ENCODE assay signal across 1 cellular context in the genomic region with DNA sequence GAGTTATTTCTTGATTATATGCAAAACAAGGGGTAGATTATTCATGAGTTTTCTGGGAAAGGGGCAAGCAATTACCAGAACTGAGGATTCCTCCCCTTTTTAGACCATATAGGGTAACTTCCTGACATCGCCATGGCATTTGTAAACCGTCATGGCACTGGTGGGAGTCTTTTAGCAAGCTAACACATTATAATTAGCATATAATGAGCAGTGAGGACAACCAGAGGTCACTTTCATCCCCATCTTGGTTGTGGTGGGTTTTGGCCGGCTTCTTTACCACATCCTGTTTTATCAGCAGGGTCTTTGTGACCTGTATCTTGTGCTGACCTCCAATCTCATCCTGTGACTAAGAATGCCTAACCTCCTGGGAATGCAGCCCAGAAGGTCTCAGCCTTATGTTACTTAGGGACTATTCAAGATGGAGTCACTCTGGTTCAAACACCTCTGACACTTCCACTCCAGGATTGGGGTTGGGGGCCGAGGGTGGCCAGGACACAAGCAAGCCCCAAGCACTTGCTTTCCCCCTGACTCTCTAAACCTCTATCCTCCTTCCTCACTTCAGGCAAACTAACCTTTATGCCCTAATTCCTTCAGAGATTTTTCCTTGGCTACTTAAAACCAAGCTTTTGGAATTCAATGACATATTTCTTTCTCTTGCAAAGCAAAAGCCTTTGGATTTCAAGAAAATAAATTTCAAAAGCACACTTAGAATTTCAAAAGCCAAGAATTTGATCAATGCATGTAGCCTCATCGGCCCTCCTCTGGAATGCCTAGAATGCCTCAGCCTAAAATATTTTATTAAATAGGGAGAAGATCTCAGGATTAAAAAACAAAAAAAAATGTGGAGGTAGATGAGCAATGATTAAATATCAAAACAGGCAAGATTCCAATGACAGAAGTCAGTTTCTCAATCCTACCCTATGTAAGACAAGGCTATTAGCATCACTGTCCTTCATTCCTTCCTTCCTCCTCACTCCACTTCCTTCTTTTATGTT.
TF ChIP-seq lines count a peak whose summit lies in the region.

No MANE protein-coding gene starts in this region.

TF ChIP-seq in GM12878, 131 proteins besides CTCF, POLR2A, EP300 and RAD21 (continued from another document):
- TF ChIP-seq, protein P1, sequence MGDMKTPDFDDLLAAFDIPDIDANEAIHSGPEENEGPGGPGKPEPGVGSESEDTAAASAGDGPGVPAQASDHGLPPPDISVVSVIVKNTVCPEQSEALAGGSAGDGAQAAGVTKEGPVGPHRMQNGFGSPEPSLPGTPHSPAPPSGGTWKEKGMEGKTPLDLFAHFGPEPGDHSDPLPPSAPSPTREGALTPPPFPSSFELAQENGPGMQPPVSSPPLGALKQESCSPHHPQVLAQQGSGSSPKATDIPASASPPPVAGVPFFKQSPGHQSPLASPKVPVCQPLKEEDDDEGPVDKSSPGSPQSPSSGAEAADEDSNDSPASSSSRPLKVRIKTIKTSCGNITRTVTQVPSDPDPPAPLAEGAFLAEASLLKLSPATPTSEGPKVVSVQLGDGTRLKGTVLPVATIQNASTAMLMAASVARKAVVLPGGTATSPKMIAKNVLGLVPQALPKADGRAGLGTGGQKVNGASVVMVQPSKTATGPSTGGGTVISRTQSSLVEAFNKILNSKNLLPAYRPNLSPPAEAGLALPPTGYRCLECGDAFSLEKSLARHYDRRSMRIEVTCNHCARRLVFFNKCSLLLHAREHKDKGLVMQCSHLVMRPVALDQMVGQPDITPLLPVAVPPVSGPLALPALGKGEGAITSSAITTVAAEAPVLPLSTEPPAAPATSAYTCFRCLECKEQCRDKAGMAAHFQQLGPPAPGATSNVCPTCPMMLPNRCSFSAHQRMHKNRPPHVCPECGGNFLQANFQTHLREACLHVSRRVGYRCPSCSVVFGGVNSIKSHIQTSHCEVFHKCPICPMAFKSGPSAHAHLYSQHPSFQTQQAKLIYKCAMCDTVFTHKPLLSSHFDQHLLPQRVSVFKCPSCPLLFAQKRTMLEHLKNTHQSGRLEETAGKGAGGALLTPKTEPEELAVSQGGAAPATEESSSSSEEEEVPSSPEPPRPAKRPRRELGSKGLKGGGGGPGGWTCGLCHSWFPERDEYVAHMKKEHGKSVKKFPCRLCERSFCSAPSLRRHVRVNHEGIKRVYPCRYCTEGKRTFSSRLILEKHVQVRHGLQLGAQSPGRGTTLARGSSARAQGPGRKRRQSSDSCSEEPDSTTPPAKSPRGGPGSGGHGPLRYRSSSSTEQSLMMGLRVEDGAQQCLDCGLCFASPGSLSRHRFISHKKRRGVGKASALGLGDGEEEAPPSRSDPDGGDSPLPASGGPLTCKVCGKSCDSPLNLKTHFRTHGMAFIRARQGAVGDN (IDR thresholded peaks at IDR 0.05) = peak; percentile 42; the same call in 1 of the 2 replicates
- TF ChIP-seq WRNIP1 (IDR thresholded peaks at IDR 0.05; ENCODE audit: borderline replicate concordance, low read depth, low read length) (no peak), BCL11A (IDR thresholded peaks at IDR 0.05; ENCODE audit: low read depth, low read length) (no peak), ZNF592 (IDR thresholded peaks at IDR 0.05) (0 out of 2 replicates have a peak, but pooled peaks have one; percentile 20), NR2F1 (conservative IDR thresholded peaks at IDR 0.05) (no peak), ZBED1 (IDR thresholded peaks at IDR 0.05; ENCODE audit: borderline replicate concordance) (no peak), TCF7 (IDR thresholded peaks at IDR 0.05; ENCODE audit: borderline replicate concordance) (no peak), CBX5 (IDR thresholded peaks at IDR 0.05; ENCODE audit: low read depth) (no peak), RELA (IDR thresholded peaks at IDR 0.05; ENCODE audit: borderline replicate concordance, partially characterized antibody) (no peak), STAT1 (conservative IDR thresholded peaks at IDR 0.05) (no peak)
- TF ChIP-seq, protein P2, sequence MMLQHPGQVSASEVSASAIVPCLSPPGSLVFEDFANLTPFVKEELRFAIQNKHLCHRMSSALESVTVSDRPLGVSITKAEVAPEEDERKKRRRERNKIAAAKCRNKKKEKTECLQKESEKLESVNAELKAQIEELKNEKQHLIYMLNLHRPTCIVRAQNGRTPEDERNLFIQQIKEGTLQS (IDR thresholded peaks at IDR 0.05; ENCODE audit: borderline replicate concordance, extremely low read depth, low read depth, low read length) = no peak
